8 cellular contexts compared by ENCODE assay signal in the genomic region with DNA sequence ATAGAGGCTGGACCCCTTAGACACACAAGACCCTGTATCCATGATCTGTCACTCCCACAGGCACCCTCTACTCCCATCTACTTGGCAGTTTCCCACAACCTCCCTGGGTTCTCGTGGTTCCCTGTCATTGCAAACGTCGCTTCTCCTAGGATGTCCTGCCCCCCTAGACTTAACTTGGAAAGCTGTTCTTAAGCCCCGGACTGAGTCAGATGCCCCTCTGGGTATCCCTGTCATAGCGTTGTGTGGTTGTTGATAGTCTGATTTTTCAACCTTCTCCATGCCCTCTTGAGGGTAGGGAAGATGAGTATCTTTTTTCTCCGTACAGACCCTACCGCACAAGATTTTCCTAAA. TPM values are rescaled to one million over a fixed set of nuclear protein-coding genes. Genes with fewer than 3 reads are reported as not detected.
A peak's percentile ranks its signal among the peaks of the same experiment; 100 is the strongest.
DNase-seq lines count a peak whose midpoint lies in the region; ATAC-seq and TF ChIP-seq lines count a peak whose summit lies in the region.

No MANE protein-coding gene starts in this region.

- peaks cover 2 to 5% (median 4%) of the 10 kb centered on the region in 3 donors for H3K36me3 ChIP-seq in skeletal muscle tissue (ENCODE audit: control insufficient read depth in 3 of 3, insufficient read depth in 3 of 3, low read length in 3 of 3)

- peak overlapping the region; percentile 57 for H3K27ac ChIP-seq in skeletal muscle tissue (ENCODE audit: low read depth, low read length)

- no peaks in the 10 kb centered on the region for H3K27me3 Mint-ChIP-seq in T-cell

- H3K9me3 ChIP-seq in skeletal muscle tissue (ENCODE audit: control insufficient read depth in 3 of 3, low read length in 3 of 3): no peaks in the 10 kb centered on the region

- H3K4me1 ChIP-seq in skeletal muscle tissue (ENCODE audit: control insufficient read depth in 3 of 3, insufficient read depth in 3 of 3, low read length in 3 of 3): peaks cover 16 to 20% (median 18%) of the 10 kb centered on the region in 3 donors

- DNase-seq in ELF-1 (ENCODE audit: low read depth, low spot score): peak; percentile 54
- DNase-seq in HFF-Myc (ENCODE audit: extremely low read depth, low read depth): no peak
- no peak for DNase-seq in T-cell
- DNase-seq in foreskin fibroblast: no peak
- DNase-seq in middle frontal gyrus (ENCODE audit: extremely low spot score, low spot score): no peak
- DNase-seq in NCI-H524 treated with DMSO at 0.1 percent for 48 hours (lab: John Stamatoyannopoulos, UW): no peak

- POLR2A ChIA-PET in T-cell (lab: Charles Lee): interaction anchor here in 1 of 2 donors (0.5 to 1.1 kb wide), 2 partner anchors 65 to 228 kb away, joined by 3 read pairs; no protein-coding TSS in a partner anchor

- no peaks in the 10 kb centered on the region for H3K27me3 ChIP-seq in skeletal muscle tissue (ENCODE audit: control insufficient read depth in 3 of 3, insufficient read depth in 3 of 3, low read length in 3 of 3)

- peak overlapping the region; percentile 8 to 84 (median 29) for H3K9ac ChIP-seq in skeletal muscle tissue (ENCODE audit: low read depth in 1 of 3, low read length in 3 of 3)

- CTCF ChIA-PET in T-cell (lab: Charles Lee): interaction anchor here in 1 of 2 donors (1.0 to 1.2 kb wide), 2 partner anchors 10 to 62 kb away, joined by 3 to 6 read pairs; no protein-coding TSS in a partner anchor

- peaks cover 26 to 38% (median 26%) of the 10 kb centered on the region in 3 donors for H3K4me1 Mint-ChIP-seq in T-cell

- H3K4me3 ChIP-seq in HFF-Myc (replicated peaks; ENCODE audit: low read depth, low read length) (peak overlapping the region; percentile 64), foreskin fibroblast (ENCODE audit: low read depth in 1 of 2, low read length in 2 of 2) (peak overlapping the region; percentile 69 to 70), skeletal muscle tissue (ENCODE audit: low read length in 3 of 3) (peak overlapping the region; percentile 56 to 79 (median 78))

- ATAC-seq in T-cell (replicated peaks in 1 of 4) (peak in 2 of 4 experiments; percentile 1 to 2), GM21515 (IDR thresholded peaks at IDR 0.05; ENCODE audit: unreplicated experiment) (no peak)

- peak overlapping the region; percentile 74 to 88 (median 80) for H3K4me3 Mint-ChIP-seq in T-cell

- H3K9me3 Mint-ChIP-seq in T-cell: no peaks in the 10 kb centered on the region

- peak overlapping the region; percentile 76 to 78 for H3K27ac Mint-ChIP-seq in T-cell

- H3K36me3 Mint-ChIP-seq in T-cell: peaks cover 7% of the 10 kb centered on the region

- TF ChIP-seq CTCF in HFF-Myc (IDR thresholded peaks at IDR 0.05; ENCODE audit: low read depth, low read length, missing control alignments) (no peak), foreskin fibroblast (IDR thresholded peaks at IDR 0.05; ENCODE audit: low read depth, low read length) (no peak)

RNA-seq across cellular contexts. Expression of gene RCC1, which starts 11.8 kb away (rescaled TPM):
- total RNA-seq in T-cell: 10 to 100 TPM; 13.1 to 23.2 (median 19.7) TPM
- total RNA-seq in skeletal muscle tissue: 21.9 TPM

RNA-seq across cellular contexts. Expression of gene TRNAU1AP, which starts 35.3 kb away (rescaled TPM):
- 10 to 100 TPM; 28.6 to 47.6 (median 41.3) TPM for total RNA-seq in T-cell
- 15.1 TPM for total RNA-seq in skeletal muscle tissue
